ENCODE assay signal across 2 cellular contexts in the genomic region with DNA sequence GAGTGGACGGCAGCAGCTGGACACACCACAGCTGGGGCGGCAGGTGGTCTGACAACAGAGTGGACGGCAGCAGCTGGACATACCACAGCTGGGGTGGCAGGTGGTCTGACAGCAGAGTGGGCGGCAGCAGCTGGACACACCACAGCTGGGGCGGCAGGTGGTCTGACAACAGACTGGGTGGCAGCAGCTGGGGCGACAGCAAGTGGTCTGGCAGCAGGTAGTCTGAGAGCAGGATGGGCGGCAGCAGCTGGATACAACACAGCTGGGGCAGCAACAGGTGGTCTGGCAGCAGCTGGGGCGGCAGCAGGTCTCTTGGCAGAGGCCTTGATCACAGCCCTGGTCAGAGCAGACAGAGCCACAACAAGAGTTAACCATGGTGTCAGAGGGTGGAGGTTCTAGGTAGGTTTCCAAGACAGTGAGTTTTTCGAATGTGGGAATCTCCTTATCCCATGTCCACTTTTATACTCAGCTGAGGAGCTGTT.
TF ChIP-seq lines count a peak whose summit lies in the region.

Gene KRTAP4-1 (minus strand): TSS at position 432 of the 482 bp plus-strand sequence. CDS start 57 bp downstream, at position 375.

TF ChIP-seq in HCT116, 20 proteins besides CTCF, POLR2A, EP300 and RAD21 (continued from another document):
- TF ChIP-seq ZBTB33 (IDR thresholded peaks at IDR 0.05; ENCODE audit: extremely low read depth, insufficient replicate concordance, low read length) (no peak), POLR2AphosphoS5 (IDR thresholded peaks at IDR 0.05; ENCODE audit: low read depth, low read length) (no peak), REST (IDR thresholded peaks at IDR 0.05; ENCODE audit: low read depth) (no peak), YY1 (IDR thresholded peaks at IDR 0.05; ENCODE audit: extremely low read depth, insufficient replicate concordance, low read depth, low read length) (no peak), SIN3A (IDR thresholded peaks at IDR 0.05; ENCODE audit: low read depth) (no peak), EZH2 (IDR thresholded peaks at IDR 0.05) (no peak), ZFX (IDR thresholded peaks at IDR 0.05) (no peak)

TF ChIP-seq in WTC11, 78 proteins besides CTCF, POLR2A, EP300 and RAD21 (continued from another document):
- TF ChIP-seq, protein P1, sequence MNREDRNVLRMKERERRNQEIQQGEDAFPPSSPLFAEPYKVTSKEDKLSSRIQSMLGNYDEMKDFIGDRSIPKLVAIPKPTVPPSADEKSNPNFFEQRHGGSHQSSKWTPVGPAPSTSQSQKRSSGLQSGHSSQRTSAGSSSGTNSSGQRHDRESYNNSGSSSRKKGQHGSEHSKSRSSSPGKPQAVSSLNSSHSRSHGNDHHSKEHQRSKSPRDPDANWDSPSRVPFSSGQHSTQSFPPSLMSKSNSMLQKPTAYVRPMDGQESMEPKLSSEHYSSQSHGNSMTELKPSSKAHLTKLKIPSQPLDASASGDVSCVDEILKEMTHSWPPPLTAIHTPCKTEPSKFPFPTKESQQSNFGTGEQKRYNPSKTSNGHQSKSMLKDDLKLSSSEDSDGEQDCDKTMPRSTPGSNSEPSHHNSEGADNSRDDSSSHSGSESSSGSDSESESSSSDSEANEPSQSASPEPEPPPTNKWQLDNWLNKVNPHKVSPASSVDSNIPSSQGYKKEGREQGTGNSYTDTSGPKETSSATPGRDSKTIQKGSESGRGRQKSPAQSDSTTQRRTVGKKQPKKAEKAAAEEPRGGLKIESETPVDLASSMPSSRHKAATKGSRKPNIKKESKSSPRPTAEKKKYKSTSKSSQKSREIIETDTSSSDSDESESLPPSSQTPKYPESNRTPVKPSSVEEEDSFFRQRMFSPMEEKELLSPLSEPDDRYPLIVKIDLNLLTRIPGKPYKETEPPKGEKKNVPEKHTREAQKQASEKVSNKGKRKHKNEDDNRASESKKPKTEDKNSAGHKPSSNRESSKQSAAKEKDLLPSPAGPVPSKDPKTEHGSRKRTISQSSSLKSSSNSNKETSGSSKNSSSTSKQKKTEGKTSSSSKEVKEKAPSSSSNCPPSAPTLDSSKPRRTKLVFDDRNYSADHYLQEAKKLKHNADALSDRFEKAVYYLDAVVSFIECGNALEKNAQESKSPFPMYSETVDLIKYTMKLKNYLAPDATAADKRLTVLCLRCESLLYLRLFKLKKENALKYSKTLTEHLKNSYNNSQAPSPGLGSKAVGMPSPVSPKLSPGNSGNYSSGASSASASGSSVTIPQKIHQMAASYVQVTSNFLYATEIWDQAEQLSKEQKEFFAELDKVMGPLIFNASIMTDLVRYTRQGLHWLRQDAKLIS (CRISPR knock-in tag; IDR thresholded peaks at IDR 0.05; ENCODE audit: borderline replicate concordance) = no peak
- TF ChIP-seq ZNF532 (CRISPR knock-in tag; IDR thresholded peaks at IDR 0.05; ENCODE audit: borderline replicate concordance) (no peak), GABPB1 (CRISPR knock-in tag; IDR thresholded peaks at IDR 0.05) (no peak), SP1 (CRISPR knock-in tag; conservative IDR thresholded peaks at IDR 0.05) (no peak)
